ENCODE assay signal across 2 cellular contexts in genomic region chr3:140376136-140376889, GRCh38.
TF ChIP-seq lines count a peak whose summit lies in the region.

No MANE protein-coding gene starts in this region.

TF ChIP-seq in HepG2, 621 proteins besides CTCF, POLR2A, EP300 and RAD21:
- TF ChIP-seq CEBPB (IDR thresholded peaks at IDR 0.05; ENCODE audit: borderline replicate concordance, low read depth, low read length) (peak; percentile 76), NKX3-1 (CRISPR knock-in tag; IDR thresholded peaks at IDR 0.05) (no peak), YY1 (IDR thresholded peaks at IDR 0.05; ENCODE audit: insufficient read depth, insufficient replicate concordance, low read depth, low read length) (no peak), FOXO1 (CRISPR knock-in tag; IDR thresholded peaks at IDR 0.05) (no peak), ZNF12 (CRISPR knock-in tag; IDR thresholded peaks at IDR 0.05) (no peak)

TF ChIP-seq in WTC11, 78 proteins besides CTCF, POLR2A, EP300 and RAD21:
- TF ChIP-seq GTF2I (CRISPR knock-in tag; conservative IDR thresholded peaks at IDR 0.05) (no peak), ZMAT4 (CRISPR knock-in tag; IDR thresholded peaks at IDR 0.05) (no peak), OVOL2 (CRISPR knock-in tag; IDR thresholded peaks at IDR 0.05; ENCODE audit: borderline replicate concordance) (no peak), FOXP1 (CRISPR knock-in tag; IDR thresholded peaks at IDR 0.05; ENCODE audit: borderline replicate concordance) (no peak), CDX4 (CRISPR knock-in tag; IDR thresholded peaks at IDR 0.05; ENCODE audit: borderline replicate concordance) (no peak), TEAD1 (CRISPR knock-in tag; IDR thresholded peaks at IDR 0.05) (no peak), ZBTB43 (CRISPR knock-in tag; IDR thresholded peaks at IDR 0.05) (no peak), ZNF396 (CRISPR knock-in tag; IDR thresholded peaks at IDR 0.05; ENCODE audit: borderline replicate concordance) (no peak), IRF1 (CRISPR knock-in tag; IDR thresholded peaks at IDR 0.05) (no peak), IRF2 (CRISPR knock-in tag; IDR thresholded peaks at IDR 0.05; ENCODE audit: borderline replicate concordance, low read depth) (no peak), MAX (CRISPR knock-in tag; IDR thresholded peaks at IDR 0.05) (no peak)
